In the genomic region with DNA sequence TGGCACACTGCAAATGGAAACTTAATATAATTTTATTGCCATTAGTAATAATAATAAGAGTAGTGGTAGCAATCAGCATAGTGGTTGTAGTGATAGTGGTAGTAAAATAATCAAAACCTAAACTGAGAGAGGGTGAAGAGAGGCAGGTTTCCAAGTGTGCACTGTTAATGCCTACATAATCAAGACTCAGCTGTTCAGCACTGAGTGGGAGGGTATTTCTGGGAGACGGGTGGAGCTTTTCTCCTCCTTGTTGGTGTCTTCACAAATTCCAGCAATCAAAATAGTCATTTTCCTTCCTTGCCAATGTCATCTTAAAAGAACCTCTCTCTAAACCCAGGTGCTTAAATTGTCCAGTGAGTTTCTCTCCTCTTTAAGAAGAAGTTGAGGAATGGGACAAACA, we compare ENCODE assay signal across 22 cellular contexts.
"Had no signal": no experiment of that assay in that cellular context is flagged by ENCODE, and none has a peak within 500 bp of the region (broad histone marks: within the 10 kb centered on the region; RNA-seq: fewer than 3 reads in every experiment).

No MANE protein-coding gene starts in this region.

- H3K36me3 ChIP-seq: esophagus squamous epithelium, gastrocnemius medialis had no signal

- H3K4me3 ChIP-seq: coronary artery, dorsolateral prefrontal cortex, esophagus muscularis mucosa, esophagus squamous epithelium, gastrocnemius medialis, gastroesophageal sphincter, heart left ventricle, heart right ventricle had no signal

- ATAC-seq: effector memory CD8-positive, alpha-beta T cell; esophagus mucosa; foreskin keratinocyte; gastrocnemius medialis; gastroesophageal sphincter; heart left ventricle; heart right ventricle had no signal

- H3K4me1 ChIP-seq: foreskin keratinocyte, gastrocnemius medialis, heart left ventricle, heart right ventricle had no signal

- H3K27ac ChIP-seq: coronary artery, dorsolateral prefrontal cortex, epithelial cell of prostate, esophagus muscularis mucosa, esophagus squamous epithelium, foreskin keratinocyte, gastrocnemius medialis, gastroesophageal sphincter, heart left ventricle, heart right ventricle had no signal

- H3K27me3 ChIP-seq: dorsolateral prefrontal cortex, esophagus muscularis mucosa, esophagus squamous epithelium, foreskin keratinocyte, gastrocnemius medialis, gastroesophageal sphincter, heart left ventricle, heart right ventricle had no signal

- DNase-seq: cortex of kidney; dermis blood vessel endothelial cell; dorsolateral prefrontal cortex; effector CD4-positive, alpha-beta T cell; effector CD8-positive, alpha-beta T cell; effector memory CD4-positive, alpha-beta T cell; effector memory CD8-positive, alpha-beta T cell; endodermal cell; erythroblast; esophagus squamous epithelium; foreskin fibroblast; foreskin keratinocyte; foreskin melanocyte; gastrocnemius medialis; glutamatergic neuron; heart left ventricle; heart right ventricle had no signal

- H3K9me3 ChIP-seq: esophagus muscularis mucosa, esophagus squamous epithelium, gastrocnemius medialis, gastroesophageal sphincter, heart left ventricle, heart right ventricle had no signal
